ENCODE assay signal across 8 cellular contexts in the genomic region with DNA sequence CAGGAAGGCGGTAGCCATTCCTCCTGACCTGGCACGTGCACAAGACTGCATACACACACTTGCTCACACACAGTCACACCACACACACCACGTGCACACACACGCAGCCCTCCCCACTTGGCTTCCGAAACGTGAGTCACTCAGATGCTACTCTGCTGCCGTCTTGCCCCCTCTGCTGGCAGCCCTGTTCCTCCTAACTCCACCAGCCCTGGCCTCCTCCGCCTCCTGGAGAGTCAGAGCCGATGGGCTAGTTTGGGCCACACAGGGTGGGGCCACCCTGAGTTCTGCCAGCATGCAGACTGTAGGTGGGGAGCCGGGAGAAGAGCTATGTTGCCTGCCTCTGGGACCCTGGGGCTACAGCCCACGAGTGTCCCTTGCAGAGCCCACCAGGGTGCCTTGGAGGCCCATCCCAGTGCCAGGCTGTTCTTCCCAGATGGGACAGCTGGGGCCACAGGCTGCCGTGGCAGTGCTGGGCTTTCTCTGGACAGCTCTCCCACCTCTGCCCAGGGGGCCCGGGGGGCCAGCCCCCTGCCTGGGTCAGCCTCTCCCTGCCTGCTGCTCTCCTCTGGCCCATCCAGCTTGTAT. TPM values are rescaled to one million over a fixed set of nuclear protein-coding genes. Genes with fewer than 3 reads are reported as not detected.
DNase-seq lines count a peak whose midpoint lies in the region; ATAC-seq and TF ChIP-seq lines count a peak whose summit lies in the region.

No MANE protein-coding gene starts in this region.

- DNase-seq in GM10266 (ENCODE audit: extremely low spot score) (no peak), NCI-H226 (peak; percentile 83), heart left ventricle (peak in 2 of 5 donors; percentile 50 to 51), NCI-H146 treated with DMSO at 0.1 percent for 48 hours (lab: John Stamatoyannopoulos, UW; ENCODE audit: unreplicated experiment) (no peak)
- peak; percentile 53 for DNase-seq in activated naive CD4-positive, alpha-beta T cell treated with Interleukin-2 at 50 U/mL for 16 hours
- peak; percentile 27 to 41 for DNase-seq in stimulated activated CD4-positive, alpha-beta T cell treated with anti-CD3 and anti-CD28 coated beads, Interleukin-1b, Interleukin-23, amount 100 ng/mL, for 4 hours (ENCODE audit: low read depth in 2 of 2)

- 51 to 65% (median 60%) methylated on average over 11 to 13 of the region's 13 CpGs for WGBS in heart left ventricle, 4 donors

- peaks cover 0 to 20% (median 0%) of the 10 kb centered on the region in 12 donors for H3K4me1 ChIP-seq in heart left ventricle

- ATAC-seq in heart left ventricle (peak in 3 of 4 donors; percentile 48 to 64 (median 48)), GM18861 (IDR thresholded peaks at IDR 0.05; ENCODE audit: unreplicated experiment) (no peak), HG03280 (IDR thresholded peaks at IDR 0.05; ENCODE audit: unreplicated experiment) (no peak)

- TF ChIP-seq CTCF in GM10266 (IDR thresholded peaks at IDR 0.05; ENCODE audit: control insufficient read depth, insufficient read depth, low read depth, missing control alignments), result peak; percentile 29
- TF ChIP-seq CTCF in heart left ventricle (IDR thresholded peaks at IDR 0.05), result peak in 7 of 12 donors; percentile 8 to 40 (median 32)

- no peaks in the 10 kb centered on the region for H3K27me3 ChIP-seq in heart left ventricle

- no peak for TF ChIP-seq POLR2A in heart left ventricle (IDR thresholded peaks at IDR 0.05)

- intact Hi-C loops in heart left ventricle (cut with DNase I), result no loop called here

- H3K27ac ChIP-seq in heart left ventricle, result peak overlapping the region in 1 of 12 donors; percentile 36

- H3K36me3 ChIP-seq in heart left ventricle, result peaks cover 3 to 71% (median 56%) of the 10 kb centered on the region in 9 donors

- peaks cover 0 to 10% (median 0%) of the 10 kb centered on the region in 12 donors for H3K9me3 ChIP-seq in heart left ventricle

- H3K4me3 ChIP-seq in heart left ventricle, result no peak overlapping the region

RNA-seq across cellular contexts. Expression of a gene that starts 12.1 kb away (rescaled TPM):
- 100 to 1,000 TPM in 2 of 9 donors, 10 to 100 TPM in 7; 82.8 to 147 (median 93.1) TPM for total RNA-seq in heart left ventricle
- 100 to 1,000 TPM in 1 of 2 donors, 10 to 100 TPM in 1; 90.0 to 159 TPM for polyA plus RNA-seq in heart left ventricle

RNA-seq across cellular contexts. Expression of a gene that starts 19.5 kb away (rescaled TPM):
- 100 to 1,000 TPM; 460 to 843 (median 492) TPM for total RNA-seq in heart left ventricle
- 1,000 to 10,000 TPM in 1 of 2 donors, 100 to 1,000 TPM in 1; 592 to 1,809 TPM for polyA plus RNA-seq in heart left ventricle

RNA-seq across cellular contexts. Expression of a gene that starts 28.3 kb away (rescaled TPM):
- total RNA-seq in heart left ventricle, result 10 to 100 TPM in 8 of 9 donors, 1 to 10 TPM in 1; 9.8 to 17.6 (median 12.2) TPM
- polyA plus RNA-seq in heart left ventricle, result 10 to 100 TPM; 11.2 to 14.5 TPM

Comparison
In these comparisons a context has a peak if more than half of its experiments do, and no peak if none do; other contexts are left out.
1. DNase-seq: peak in NCI-H226 (single experiment), activated naive CD4-positive, alpha-beta T cell treated with Interleukin-2 at 50 U/mL for 16 hours (single experiment) and stimulated activated CD4-positive, alpha-beta T cell treated with anti-CD3 and anti-CD28 coated beads, Interleukin-1b, Interleukin-23, amount 100 ng/mL, for 4 hours (2 of 2); none in GM10266 (single experiment) and NCI-H146 treated with DMSO at 0.1 percent for 48 hours (single experiment).
2. ATAC-seq: peak in heart left ventricle (3 of 4); none in GM18861 (single experiment) and HG03280 (single experiment).